Comparison of ENCODE assay signal across 12 cellular contexts in genomic region chr11:66281001-66281400, GRCh38. TPM values are rescaled to one million over a fixed set of nuclear protein-coding genes. Genes with fewer than 3 reads are reported as not detected.
DNase-seq lines count a peak whose midpoint lies in the region; ATAC-seq and TF ChIP-seq lines count a peak whose summit lies in the region.
"Had no signal": no experiment of that assay in that cellular context is flagged by ENCODE, and none has a peak within 500 bp of the region (broad histone marks: within the 10 kb centered on the region; RNA-seq: fewer than 3 reads in every experiment).

No MANE protein-coding gene starts in this region.

- H3K4ac ChIP-seq in mesendoderm (ENCODE audit: low read depth, low read length) = no peak overlapping the region

- H3K4me3 ChIP-seq in PC-3 (ENCODE audit: low read length) (no peak overlapping the region), mesendoderm (ENCODE audit: low read length) (no peak overlapping the region), right atrium auricular region (no peak overlapping the region), colonic mucosa (no peak overlapping the region)
- H3K4me3 ChIP-seq: stomach had no signal

- intact Hi-C loops in activated naive CD4-positive, alpha-beta T cell treated with anti-CD3 and anti-CD28 coated beads for 36 hours (cut with micrococcal nuclease) = no loop called here
- intact Hi-C loops in PC-3 (cut with micrococcal nuclease) = no loop called here
- intact Hi-C loops in colonic mucosa (cut with DNase I) = no loop called here

- no peak overlapping the region for H4K8ac ChIP-seq in mesendoderm (ENCODE audit: low read depth, low read length)

- H2AFZ ChIP-seq in PC-3 (ENCODE audit: low read length) = no peak overlapping the region

- no peak overlapping the region for H3K23ac ChIP-seq in mesendoderm (ENCODE audit: low read length)

- H3K4me3 Mint-ChIP-seq in activated naive CD4-positive, alpha-beta T cell treated with anti-CD3 and anti-CD28 coated beads, Interleukin-2, amount 50 U/mL, for 24 hours = peak overlapping the region; percentile 20
- no peak overlapping the region for H3K4me3 Mint-ChIP-seq in activated naive CD4-positive, alpha-beta T cell treated with anti-CD3 and anti-CD28 coated beads for 36 hours

- no peak overlapping the region for H2BK15ac ChIP-seq in mesendoderm (replicated peaks; ENCODE audit: low read depth)

- H3K27me3 ChIP-seq in PC-3 (ENCODE audit: low read length) (no peaks in the 10 kb centered on the region), mesendoderm (ENCODE audit: insufficient read depth, low read length, poor library complexity) (no peaks in the 10 kb centered on the region), right atrium auricular region (no peaks in the 10 kb centered on the region), colonic mucosa (no peaks in the 10 kb centered on the region)

- no peak overlapping the region for H3K4me2 ChIP-seq in PC-3 (ENCODE audit: low read length)
- no peak overlapping the region for H3K4me2 ChIP-seq in mesendoderm (ENCODE audit: low read length)

- peak overlapping the region; percentile 65 for H3K27ac Mint-ChIP-seq in activated naive CD4-positive, alpha-beta T cell treated with anti-CD3 and anti-CD28 coated beads, Interleukin-2, amount 50 U/mL, for 24 hours
- H3K27ac Mint-ChIP-seq in activated naive CD4-positive, alpha-beta T cell treated with anti-CD3 and anti-CD28 coated beads for 36 hours = no peak overlapping the region

- no peak overlapping the region for H2AK5ac ChIP-seq in mesendoderm (ENCODE audit: low read length)

- no peak overlapping the region for H3K56ac ChIP-seq in mesendoderm (ENCODE audit: low read length)

- H3K9me3 ChIP-seq in PC-3 (ENCODE audit: low read length) (no peaks in the 10 kb centered on the region), right atrium auricular region (no peaks in the 10 kb centered on the region), colonic mucosa (no peaks in the 10 kb centered on the region)
- H3K9me3 ChIP-seq: stomach had no signal

- H3K4me1 ChIP-seq in PC-3 (ENCODE audit: insufficient read depth, low read length) (peaks cover 9% of the 10 kb centered on the region; the same call in 1 of the 2 replicates), mesendoderm (ENCODE audit: control insufficient read depth, low read depth, low read length) (no peaks in the 10 kb centered on the region), right atrium auricular region (peaks cover 0 to 38% of the 10 kb centered on the region in 2 donors), colonic mucosa (no peaks in the 10 kb centered on the region)

- H3K9me3 Mint-ChIP-seq in activated naive CD4-positive, alpha-beta T cell treated with anti-CD3 and anti-CD28 coated beads, Interleukin-2, amount 50 U/mL, for 24 hours = no peaks in the 10 kb centered on the region
- H3K9me3 Mint-ChIP-seq in activated naive CD4-positive, alpha-beta T cell treated with anti-CD3 and anti-CD28 coated beads for 36 hours = no peaks in the 10 kb centered on the region

- H4K20me1 ChIP-seq in PC-3 (ENCODE audit: low read length) = no peaks in the 10 kb centered on the region

- POLR2A ChIA-PET in PC-3 (lab: Charles Lee; ENCODE audit: unreplicated experiment) = interaction anchor here (0.7 kb wide), 1 partner anchor 9 kb away, joined by 4 read pairs; no protein-coding TSS in a partner anchor

- no TSS peak for BruUV-seq in PC-3 (replicated peaks; lab: Mats Ljungman, UMichigan)

- H3K27ac ChIP-seq in PC-3 (ENCODE audit: low read length) (no peak overlapping the region), mesendoderm (ENCODE audit: low read depth, low read length) (no peak overlapping the region), right atrium auricular region (no peak overlapping the region), colonic mucosa (no peak overlapping the region)
- H3K27ac ChIP-seq: stomach had no signal

- no CpG with 5 or more reads among the region's 6 CpGs for WGBS in mesendoderm (ENCODE audit: extremely low coverage, insufficient coverage, low lambda C conversion rate)

- no peak overlapping the region for H3K9ac ChIP-seq in PC-3 (ENCODE audit: low read length)
- H3K9ac ChIP-seq in mesendoderm (ENCODE audit: low read length) = no peak overlapping the region
- H3K9ac ChIP-seq in colonic mucosa (ENCODE audit: low read depth in 2 of 2, low read length in 2 of 2) = no peak overlapping the region

- no peak for TF ChIP-seq CTCF in PC-3 (conservative IDR thresholded peaks at IDR 0.05; ENCODE audit: low read depth, low read length)
- TF ChIP-seq CTCF in right atrium auricular region (IDR thresholded peaks at IDR 0.05) = no peak
- TF ChIP-seq CTCF in colonic mucosa (IDR thresholded peaks at IDR 0.05) = no peak

- no peaks in the 10 kb centered on the region for H3K79me1 ChIP-seq in mesendoderm (ENCODE audit: low read length)

- no peak overlapping the region for H3K18ac ChIP-seq in mesendoderm (ENCODE audit: low read length)

- no peaks in the 10 kb centered on the region for H3F3A ChIP-seq in PC-3 (ENCODE audit: low read length, unreplicated experiment)

- no peaks in the 10 kb centered on the region; the same call in 1 of the 2 replicates for H3K79me2 ChIP-seq in PC-3 (ENCODE audit: low read length)
- no peaks in the 10 kb centered on the region for H3K79me2 ChIP-seq in mesendoderm (ENCODE audit: control insufficient read depth, insufficient read depth, low read length)

- H2BK5ac ChIP-seq in mesendoderm (ENCODE audit: low read length) = no peak overlapping the region

- H3K9me2 ChIP-seq in PC-3 (replicated peaks; ENCODE audit: low read length) = no peaks in the 10 kb centered on the region

- no peaks in the 10 kb centered on the region for H3K36me3 Mint-ChIP-seq in activated naive CD4-positive, alpha-beta T cell treated with anti-CD3 and anti-CD28 coated beads, Interleukin-2, amount 50 U/mL, for 24 hours
- peaks cover 2% of the 10 kb centered on the region for H3K36me3 Mint-ChIP-seq in activated naive CD4-positive, alpha-beta T cell treated with anti-CD3 and anti-CD28 coated beads for 36 hours (ENCODE audit: low read depth)

- H3K27me3 Mint-ChIP-seq in activated naive CD4-positive, alpha-beta T cell treated with anti-CD3 and anti-CD28 coated beads, Interleukin-2, amount 50 U/mL, for 24 hours = peaks cover 1% of the 10 kb centered on the region
- no peaks in the 10 kb centered on the region for H3K27me3 Mint-ChIP-seq in activated naive CD4-positive, alpha-beta T cell treated with anti-CD3 and anti-CD28 coated beads for 36 hours (ENCODE audit: low read depth)

- no peak for DNase-seq in activated naive CD4-positive, alpha-beta T cell treated with anti-CD3 and anti-CD28 coated beads for 36 hours
- DNase-seq in PC-3 = peak; percentile 37
- peak; percentile 85 for DNase-seq in mesendoderm
- no peak for DNase-seq in NCI-H446 treated with DMSO at 0.1 percent for 48 hours (lab: John Stamatoyannopoulos, UW)
- no peak for DNase-seq in NK-92 treated with Interleukin-12 subunit alpha and Interleukin-12 subunit beta, amount 100 ng/mL, for 24 hours (lab: John Stamatoyannopoulos, UW)
- DNase-seq in right atrium auricular region (ENCODE audit: low spot score) = no peak
- no peak for DNase-seq in colonic mucosa
- DNase-seq: activated CD4-positive, alpha-beta T cell treated with anti-CD3 and anti-CD28 coated beads for 4 hours; NCI-H345; SHP77 treated with DMSO at 0.1 percent for 48 hours; stomach had no signal

- H2BK120ac ChIP-seq in mesendoderm (ENCODE audit: low read depth, low read length) = no peak overlapping the region

- peaks cover 4% of the 10 kb centered on the region; the same call in 1 of the 2 replicates for H3K36me3 ChIP-seq in PC-3 (ENCODE audit: low read depth, low read length)
- H3K36me3 ChIP-seq in mesendoderm (ENCODE audit: control insufficient read depth, insufficient read depth, low read length) = no peaks in the 10 kb centered on the region
- peaks cover 13% of the 10 kb centered on the region for H3K36me3 ChIP-seq in right atrium auricular region
- H3K36me3 ChIP-seq in colonic mucosa = no peaks in the 10 kb centered on the region

- H4K5ac ChIP-seq in mesendoderm (ENCODE audit: low read length) = no peak overlapping the region

- no peak for ATAC-seq in PC-3

- CTCF ChIA-PET in activated naive CD4-positive, alpha-beta T cell treated with anti-CD3 and anti-CD28 coated beads for 36 hours (lab: Charles Lee) = interaction anchor here (0.7 to 2.7 kb wide), 5 partner anchors 8 to 59 kb away, joined by 3 to 19 read pairs (median 5); partner anchors contain the start of gene YIF1A
- CTCF ChIA-PET in PC-3 (lab: Charles Lee) = no interaction called here

- peaks cover 35% of the 10 kb centered on the region for H3K4me1 Mint-ChIP-seq in activated naive CD4-positive, alpha-beta T cell treated with anti-CD3 and anti-CD28 coated beads, Interleukin-2, amount 50 U/mL, for 24 hours
- H3K4me1 Mint-ChIP-seq in activated naive CD4-positive, alpha-beta T cell treated with anti-CD3 and anti-CD28 coated beads for 36 hours (ENCODE audit: low read depth) = peaks cover 22% of the 10 kb centered on the region

RNA-seq across cellular contexts. Expression of gene CNIH2, which starts 3.0 kb away (rescaled TPM):
- 1 to 10 TPM; 1.2 to 1.6 TPM for total RNA-seq in activated naive CD4-positive, alpha-beta T cell treated with anti-CD3 and anti-CD28 coated beads for 36 hours
- total RNA-seq in PC-3 (2014; rRNA removed) (2.2 and 5.2 TPM in 2 replicates), right atrium auricular region (not detected), colonic mucosa (under 1 TPM; 0.58 to 0.67 TPM)
- polyA plus RNA-seq in mesendoderm (2013, experiment 1 of 2) = 7.9 TPM
- polyA plus RNA-seq in mesendoderm (2013, experiment 2 of 2) = 7.0 TPM
- total RNA-seq: stomach had no signal

RNA-seq across cellular contexts. Expression of gene YIF1A, which starts 7.9 kb away (rescaled TPM):
- 10 to 100 TPM; 45.9 to 49.7 TPM for total RNA-seq in activated naive CD4-positive, alpha-beta T cell treated with anti-CD3 and anti-CD28 coated beads for 36 hours
- total RNA-seq in PC-3 (2014; rRNA removed) (196 and 236 TPM in 2 replicates), right atrium auricular region (100 to 1,000 TPM in 1 of 2 donors, 10 to 100 TPM in 1; 68.1 to 100 TPM), colonic mucosa (100 to 1,000 TPM in 1 of 2 donors, 10 to 100 TPM in 1; 87.4 to 159 TPM)
- polyA plus RNA-seq in mesendoderm (2013, experiment 1 of 2) = 142 TPM
- polyA plus RNA-seq in mesendoderm (2013, experiment 2 of 2) = 138 TPM

RNA-seq across cellular contexts. Expression of gene TMEM151A, which starts 10.7 kb away (rescaled TPM):
- total RNA-seq in activated naive CD4-positive, alpha-beta T cell treated with anti-CD3 and anti-CD28 coated beads for 36 hours = not detected
- not detected in 2 replicates for total RNA-seq in PC-3 (2014; rRNA removed)
- 0.27 TPM for polyA plus RNA-seq in mesendoderm (2013, experiment 1 of 2)
- polyA plus RNA-seq in mesendoderm (2013, experiment 2 of 2) = 0.21 TPM
- total RNA-seq in right atrium auricular region = 1 to 10 TPM; 1.4 to 5.5 TPM
- under 1 TPM; 0.37 to 0.47 TPM for total RNA-seq in colonic mucosa

RNA-seq across cellular contexts. Expression of gene RAB1B, which starts 12.6 kb away (rescaled TPM):
- 100 to 1,000 TPM; 112 to 115 TPM for total RNA-seq in activated naive CD4-positive, alpha-beta T cell treated with anti-CD3 and anti-CD28 coated beads for 36 hours
- 355 and 380 TPM in 2 replicates for total RNA-seq in PC-3 (2014; rRNA removed)
- 110 TPM for polyA plus RNA-seq in mesendoderm (2013, experiment 1 of 2)
- polyA plus RNA-seq in mesendoderm (2013, experiment 2 of 2) = 109 TPM
- 100 to 1,000 TPM in 1 of 2 donors, 10 to 100 TPM in 1; 95.6 to 115 TPM for total RNA-seq in right atrium auricular region
- 100 to 1,000 TPM; 212 to 243 TPM for total RNA-seq in colonic mucosa

RNA-seq across cellular contexts. Expression of gene KLC2, which starts 23.5 kb away (rescaled TPM):
- total RNA-seq in activated naive CD4-positive, alpha-beta T cell treated with anti-CD3 and anti-CD28 coated beads for 36 hours = 10 to 100 TPM; 36.9 to 41.7 TPM
- total RNA-seq in PC-3 (2014; rRNA removed) (32.1 and 51.5 TPM in 2 replicates), right atrium auricular region (10 to 100 TPM; 17.7 to 29.6 TPM), colonic mucosa (10 to 100 TPM; 19.9 to 35.7 TPM)
- polyA plus RNA-seq in mesendoderm (2013, experiment 1 of 2) = 24.9 TPM
- polyA plus RNA-seq in mesendoderm (2013, experiment 2 of 2) = 23.1 TPM

Comparison
In these comparisons a context has a peak if more than half of its experiments do, and no peak if none do; other contexts are left out.
1. DNase-seq: peak in PC-3 (single experiment) and mesendoderm (single experiment); none in activated naive CD4-positive, alpha-beta T cell treated with anti-CD3 and anti-CD28 coated beads for 36 hours (single experiment), NCI-H446 treated with DMSO at 0.1 percent for 48 hours (single experiment), NK-92 treated with Interleukin-12 subunit alpha and Interleukin-12 subunit beta, amount 100 ng/mL, for 24 hours (single experiment), right atrium auricular region (single experiment) and colonic mucosa (single experiment).